ENCODE assay signal across 11 cellular contexts in the genomic region with DNA sequence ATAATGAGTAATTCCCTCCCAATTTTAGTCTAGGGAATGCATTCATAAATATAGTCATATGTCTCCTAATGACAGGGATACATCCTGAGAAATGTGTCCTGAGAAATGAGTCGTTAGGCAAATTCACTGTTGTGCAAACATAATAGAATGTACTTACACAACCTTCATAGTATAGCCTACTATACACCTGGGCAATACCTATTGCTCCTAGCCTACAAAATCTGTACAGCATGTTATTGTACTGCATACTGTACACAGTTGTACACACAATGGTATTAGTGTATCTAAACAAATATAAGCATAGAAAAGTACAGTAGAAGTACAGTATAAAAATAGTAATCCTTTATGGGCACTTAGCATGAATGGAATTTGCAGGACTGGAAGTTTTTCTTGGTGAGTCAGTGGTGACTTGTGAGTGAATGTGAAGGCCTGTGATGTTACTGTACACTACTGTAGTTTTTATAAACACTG. TPM values are rescaled to one million over a fixed set of nuclear protein-coding genes. Genes with fewer than 3 reads are reported as not detected.
DNase-seq lines count a peak whose midpoint lies in the region; TF ChIP-seq lines count a peak whose summit lies in the region.
"Had no signal": no experiment of that assay in that cellular context is flagged by ENCODE, and none has a peak within 500 bp of the region (broad histone marks: within the 10 kb centered on the region; RNA-seq: fewer than 3 reads in every experiment).

No MANE protein-coding gene starts in this region.

- H3K4me2 ChIP-seq in GM23248 (ENCODE audit: unreplicated experiment) = peak overlapping the region; percentile 51

- peaks cover 57% of the 10 kb centered on the region for H3F3A ChIP-seq in GM23248 (ENCODE audit: insufficient read depth)

- no peaks in the 10 kb centered on the region for H4K20me1 ChIP-seq in GM23248 (ENCODE audit: insufficient read depth)

- peaks cover 87% of the 10 kb centered on the region for H3K79me2 ChIP-seq in GM23248 (ENCODE audit: insufficient read depth)

- H3K9me2 ChIP-seq in GM23248 (ENCODE audit: insufficient read depth) = no peaks in the 10 kb centered on the region

- in situ Hi-C loops in GM23248 (cut with MboI) = no loop called here

- H3K4me3 ChIP-seq in GM23248 = peak overlapping the region; percentile 9
- H3K4me3 ChIP-seq in retinal pigment epithelial cell (ENCODE audit: low read length) = no peak overlapping the region
- no peak overlapping the region for H3K4me3 ChIP-seq in left ventricle myocardium inferior
- H3K4me3 ChIP-seq: heart right ventricle had no signal

- peak overlapping the region; percentile 94 for H3K27ac ChIP-seq in GM23248
- H3K27ac ChIP-seq in epithelial cell of prostate = peak overlapping the region; percentile 65
- no peak overlapping the region for H3K27ac ChIP-seq in left ventricle myocardium inferior (replicated peaks)
- H3K27ac ChIP-seq: heart right ventricle had no signal

- H3K4me1 ChIP-seq in GM23248 (ENCODE audit: insufficient read depth) (peaks cover 73% of the 10 kb centered on the region), left ventricle myocardium inferior (peaks cover 34% of the 10 kb centered on the region)

- H3K9me3 ChIP-seq in GM23248 (ENCODE audit: low read depth) (no peaks in the 10 kb centered on the region), left ventricle myocardium inferior (replicated peaks) (peaks cover 19% of the 10 kb centered on the region)

- H3K9ac ChIP-seq in GM23248 = no peak overlapping the region

- H3K27me3 ChIP-seq in GM23248 (replicated peaks; ENCODE audit: insufficient read depth) = no peaks in the 10 kb centered on the region
- H3K27me3 ChIP-seq in left ventricle myocardium inferior (ENCODE audit: low read depth) = no peaks in the 10 kb centered on the region
- H3K27me3 ChIP-seq: heart right ventricle had no signal

- 0 to 4% methylated on average over 1 of the region's 1 CpG for WGBS in GM23248 (ENCODE audit: low coverage in 1 of 2, low lambda C conversion rate in 2 of 2, missing lambda C conversion rate in 2 of 2), 2 experiments

- no peak for TF ChIP-seq CTCF in retinal pigment epithelial cell (conservative IDR thresholded peaks at IDR 0.05; ENCODE audit: low read depth, low read length)
- no peak for TF ChIP-seq CTCF in left ventricle myocardium inferior (IDR thresholded peaks at IDR 0.05; ENCODE audit: borderline replicate concordance)

- DNase-seq in GM23248 (peak; percentile 92), RPMI7951 (ENCODE audit: low read depth) (peak; percentile 87), epithelial cell of prostate (ENCODE audit: low read depth, low spot score) (peak; percentile 43), retinal pigment epithelial cell (ENCODE audit: low read depth) (peak; percentile 87), left ventricle myocardium inferior (no peak)
- no peak for DNase-seq in stimulated activated naive CD4-positive, alpha-beta T cell treated with Interleukin-2 at 50 U/mL for 16 hours (lab: John Stamatoyannopoulos, UW)
- no peak for DNase-seq in stimulated activated CD4-positive, alpha-beta T cell treated with anti-CD3 and anti-CD28 coated beads, Interleukin-2, amount 100 ng/mL, for 48 hours
- DNase-seq: activated naive CD4-positive, alpha-beta T cell treated with anti-CD3 and anti-CD28 coated beads for 36 hours; DND-41; heart right ventricle; NCI-H510A treated with DMSO at 0.1 percent for 48 hours had no signal

- H3K36me3 ChIP-seq in GM23248 (ENCODE audit: low read depth) (peaks cover 54% of the 10 kb centered on the region), left ventricle myocardium inferior (peaks cover 78% of the 10 kb centered on the region)

- intact Hi-C loops in left ventricle myocardium inferior (cut with micrococcal nuclease) = no loop called here

- no peak overlapping the region for H2AFZ ChIP-seq in GM23248

RNA-seq across cellular contexts. Expression of gene DTWD1, which starts 6.6 kb away (rescaled TPM):
- 63.7 and 73.3 TPM in 2 replicates for total RNA-seq in GM23248 (2014; rRNA removed; shearing (Covaris generic))
- 104 and 107 TPM in 2 replicates for polyA plus RNA-seq in GM23248 (2016; fragmentation: Nextera tagmentation; extraction: Ambion mirVana)
- 58.5 and 60.3 TPM in 2 replicates for total RNA-seq in RPMI7951 (2014; rRNA removed; shearing (Covaris generic))
- 20.6 TPM for total RNA-seq in left ventricle myocardium inferior

RNA-seq across cellular contexts. Expression of gene FAM227B, which starts 6.8 kb away (rescaled TPM):
- total RNA-seq in GM23248 (2014; rRNA removed; shearing (Covaris generic)) = 4.4 and 4.6 TPM in 2 replicates
- polyA plus RNA-seq in GM23248 (2016; fragmentation: Nextera tagmentation; extraction: Ambion mirVana) = 7.2 and 10.0 TPM in 2 replicates
- total RNA-seq in RPMI7951 (2014; rRNA removed; shearing (Covaris generic)) = 6.4 and 7.7 TPM in 2 replicates
- 18.5 TPM for total RNA-seq in left ventricle myocardium inferior

Comparison
In these comparisons a context has a peak if more than half of its experiments do, and no peak if none do; other contexts are left out.
1. DNase-seq: peak in GM23248 (single experiment), RPMI7951 (single experiment), epithelial cell of prostate (single experiment) and retinal pigment epithelial cell (single experiment); none in stimulated activated naive CD4-positive, alpha-beta T cell treated with Interleukin-2 at 50 U/mL for 16 hours (single experiment), left ventricle myocardium inferior (single experiment) and stimulated activated CD4-positive, alpha-beta T cell treated with anti-CD3 and anti-CD28 coated beads, Interleukin-2, amount 100 ng/mL, for 48 hours (0 of 2).